Comparison of ENCODE assay signal across 22 cellular contexts in genomic region chr7:55247466-55247865, GRCh38.
DNase-seq lines count a peak whose midpoint lies in the region; ATAC-seq and TF ChIP-seq lines count a peak whose summit lies in the region.
"Had no signal": no experiment of that assay in that cellular context is flagged by ENCODE, and none has a peak within 500 bp of the region (broad histone marks: within the 10 kb centered on the region; RNA-seq: fewer than 3 reads in every experiment).

No MANE protein-coding gene starts in this region.

- H3K27me3 ChIP-seq in RWPE2 (ENCODE audit: insufficient read depth, poor library complexity, severe bottlenecking) (no peaks in the 10 kb centered on the region), fibroblast of lung (ENCODE audit: control insufficient read depth, insufficient read depth, low read length) (no peaks in the 10 kb centered on the region), smooth muscle cell (ENCODE audit: low read depth) (no peaks in the 10 kb centered on the region)
- H3K27me3 ChIP-seq: BLaER1, stomach, tibial nerve had no signal

- no peak overlapping the region for H2AFZ ChIP-seq in fibroblast of lung (ENCODE audit: low read length)
- no peak overlapping the region for H2AFZ ChIP-seq in smooth muscle cell (ENCODE audit: low read depth)

- no peak overlapping the region for H3K4me3 Mint-ChIP-seq in naive thymus-derived CD8-positive, alpha-beta T cell
- no peak overlapping the region for H3K4me3 Mint-ChIP-seq in glutamatergic neuron (ENCODE audit: unreplicated experiment)
- H3K4me3 Mint-ChIP-seq: activated naive CD4-positive, alpha-beta T cell treated with anti-CD3 and anti-CD28 coated beads for 36 hours had no signal

- H3K9ac ChIP-seq in fibroblast of lung (ENCODE audit: insufficient read depth, low read length) (no peak overlapping the region), smooth muscle cell (ENCODE audit: low read depth) (no peak overlapping the region)
- H3K9ac ChIP-seq: BLaER1 had no signal

- in situ Hi-C loops in ACHN (cut with HindIII; ENCODE audit: low pct_ligation_motif_present, low pct_unique_long_range_greater_than_20kb, low sequenced_read_pairs), result no loop called here

- H3K27ac Mint-ChIP-seq in naive thymus-derived CD8-positive, alpha-beta T cell, result no peak overlapping the region
- H3K27ac Mint-ChIP-seq in glutamatergic neuron (ENCODE audit: unreplicated experiment), result no peak overlapping the region
- H3K27ac Mint-ChIP-seq: activated naive CD4-positive, alpha-beta T cell treated with anti-CD3 and anti-CD28 coated beads for 36 hours had no signal

- no peak for TF ChIP-seq CTCF in RWPE2 (IDR thresholded peaks at IDR 0.05; ENCODE audit: poor library complexity, severe bottlenecking)
- no peak for TF ChIP-seq CTCF in fibroblast of lung (conservative IDR thresholded peaks at IDR 0.05 in 1 of 2, IDR thresholded peaks at IDR 0.05 in 1 of 2; ENCODE audit: low read depth in 1 of 2, low read length in 2 of 2)
- no peak for TF ChIP-seq CTCF in smooth muscle cell (IDR thresholded peaks at IDR 0.05; ENCODE audit: borderline replicate concordance, insufficient read depth, poor library complexity, severe bottlenecking)
- TF ChIP-seq CTCF in glutamatergic neuron (IDR thresholded peaks at IDR 0.05; ENCODE audit: partially characterized antibody, unreplicated experiment), result no peak

- peak; percentile 34 for DNase-seq in HCEC 1CT
- DNase-seq in RWPE2 (ENCODE audit: low spot score), result no peak
- peak; percentile 18 to 68 for DNase-seq in fibroblast of lung (ENCODE audit: low read depth in 2 of 2)
- DNase-seq in smooth muscle cell (lab: John Stamatoyannopoulos, UW; ENCODE audit: unreplicated experiment), result no peak
- no peak for DNase-seq in ACHN
- DNase-seq in naive thymus-derived CD8-positive, alpha-beta T cell, result no peak
- DNase-seq in glutamatergic neuron, result no peak
- DNase-seq: activated CD4-positive, CD25-positive, alpha-beta regulatory T cell treated with anti-CD3 and anti-CD28 coated beads, Interleukin-2, amount 50 U/mL, for 72 hours; activated naive CD4-positive, alpha-beta T cell treated with anti-CD3 and anti-CD28 coated beads for 36 hours; activated T-cell treated with anti-CD3 and anti-CD28 coated beads, Interleukin-2, amount 50 U/mL, for 48 hours; aorta; COR-L47; DMS79; effector CD4-positive, alpha-beta T cell; kidney; NCI-H1436 treated with DMSO at 0.1 percent for 48 hours; NCI-H526; stomach had no signal

- H3F3A ChIP-seq in smooth muscle cell (ENCODE audit: low read depth), result peaks cover 3% of the 10 kb centered on the region

- H3K4me2 ChIP-seq in fibroblast of lung (ENCODE audit: extremely low read depth, insufficient read depth, low read length), result no peak overlapping the region
- peak overlapping the region; percentile 25 for H3K4me2 ChIP-seq in smooth muscle cell
- H3K4me2 ChIP-seq: BLaER1 had no signal

- POLR2A ChIA-PET in naive thymus-derived CD8-positive, alpha-beta T cell (lab: Charles Lee), result no interaction called here

- H3K4me1 Mint-ChIP-seq in naive thymus-derived CD8-positive, alpha-beta T cell, result peaks cover 0 to 2% (median 0%) of the 10 kb centered on the region in 4 donors
- H3K4me1 Mint-ChIP-seq in glutamatergic neuron (ENCODE audit: low read depth, unreplicated experiment), result no peaks in the 10 kb centered on the region

- no peaks in the 10 kb centered on the region for H4K20me1 ChIP-seq in fibroblast of lung (ENCODE audit: control insufficient read depth, extremely low read depth, insufficient read depth, low read length)
- H4K20me1 ChIP-seq in smooth muscle cell (ENCODE audit: low read depth), result no peaks in the 10 kb centered on the region
- H4K20me1 ChIP-seq: BLaER1 had no signal

- H3K36me3 Mint-ChIP-seq in naive thymus-derived CD8-positive, alpha-beta T cell, result no peaks in the 10 kb centered on the region
- no peaks in the 10 kb centered on the region for H3K36me3 Mint-ChIP-seq in glutamatergic neuron (ENCODE audit: unreplicated experiment)

- no peak overlapping the region for H3K4me3 ChIP-seq in RWPE2 (ENCODE audit: severe bottlenecking)
- H3K4me3 ChIP-seq in fibroblast of lung (replicated peaks in 1 of 4; ENCODE audit: control extremely low read depth in 1 of 4, insufficient read depth in 1 of 4, low read depth in 3 of 4, low read length in 4 of 4), result no peak overlapping the region
- no peak overlapping the region for H3K4me3 ChIP-seq in smooth muscle cell
- H3K4me3 ChIP-seq: BLaER1, lung, stomach, tibial nerve had no signal

- H3K9me3 Mint-ChIP-seq in naive thymus-derived CD8-positive, alpha-beta T cell, result no peaks in the 10 kb centered on the region
- H3K9me3 Mint-ChIP-seq in glutamatergic neuron (ENCODE audit: unreplicated experiment), result peaks cover 2% of the 10 kb centered on the region
- H3K9me3 Mint-ChIP-seq: activated naive CD4-positive, alpha-beta T cell treated with anti-CD3 and anti-CD28 coated beads for 36 hours had no signal

- H3K27ac ChIP-seq in RWPE2 (ENCODE audit: poor library complexity, severe bottlenecking), result no peak overlapping the region
- H3K27ac ChIP-seq in fibroblast of lung (ENCODE audit: insufficient read depth, low read length), result no peak overlapping the region
- no peak overlapping the region for H3K27ac ChIP-seq in smooth muscle cell (ENCODE audit: low read depth)
- H3K27ac ChIP-seq: BLaER1, neutrophil, stomach, tibial nerve had no signal

- H3K27me3 Mint-ChIP-seq in naive thymus-derived CD8-positive, alpha-beta T cell, result peaks cover 14 to 44% (median 24%) of the 10 kb centered on the region in 5 donors
- peaks cover 2% of the 10 kb centered on the region for H3K27me3 Mint-ChIP-seq in glutamatergic neuron (ENCODE audit: unreplicated experiment)

- H3K4me1 ChIP-seq in RWPE2 (ENCODE audit: insufficient read depth, poor library complexity, severe bottlenecking) (peaks cover 20% of the 10 kb centered on the region), fibroblast of lung (ENCODE audit: control insufficient read depth, extremely low read depth, insufficient read depth, low read length) (peaks cover 13% of the 10 kb centered on the region), smooth muscle cell (ENCODE audit: low read depth) (no peaks in the 10 kb centered on the region)
- H3K4me1 ChIP-seq: BLaER1, stomach, tibial nerve had no signal

- H3K36me3 ChIP-seq in RWPE2 (ENCODE audit: low read depth), result no peaks in the 10 kb centered on the region
- no peaks in the 10 kb centered on the region for H3K36me3 ChIP-seq in fibroblast of lung (ENCODE audit: control insufficient read depth, insufficient read depth, low read length)
- H3K36me3 ChIP-seq in smooth muscle cell (ENCODE audit: low read depth), result no peaks in the 10 kb centered on the region
- H3K36me3 ChIP-seq: BLaER1, neutrophil, stomach, tibial nerve had no signal

- H3K9me3 ChIP-seq in RWPE2 (ENCODE audit: severe bottlenecking) (no peaks in the 10 kb centered on the region), fibroblast of lung (ENCODE audit: control insufficient read depth, insufficient read depth, low read depth, low read length) (no peaks in the 10 kb centered on the region), smooth muscle cell (replicated peaks; ENCODE audit: low read depth) (no peaks in the 10 kb centered on the region)
- H3K9me3 ChIP-seq: BLaER1, neutrophil, stomach, tibial nerve had no signal

- peak; percentile 35; the same call in 1 of the 3 replicates for ATAC-seq in RWPE2 (ENCODE audit: low read depth)
- ATAC-seq in naive thymus-derived CD8-positive, alpha-beta T cell, result no peak

- no peaks in the 10 kb centered on the region for H3K79me2 ChIP-seq in fibroblast of lung (ENCODE audit: control insufficient read depth, insufficient read depth, low read length)
- no peaks in the 10 kb centered on the region for H3K79me2 ChIP-seq in smooth muscle cell (ENCODE audit: low read depth)

Comparison
In these comparisons a context has a peak if more than half of its experiments do, and no peak if none do; other contexts are left out.
1. DNase-seq: peak in HCEC 1CT (single experiment) and fibroblast of lung (2 of 2); none in RWPE2 (single experiment), smooth muscle cell (single experiment), ACHN (single experiment), naive thymus-derived CD8-positive, alpha-beta T cell (0 of 10) and glutamatergic neuron (single experiment).